ENCODE assay signal across 18 cellular contexts in genomic region chrX:21412029-21412428, GRCh38. TPM values are rescaled to one million over a fixed set of nuclear protein-coding genes. Genes with fewer than 3 reads are reported as not detected.
"Had no signal": no experiment of that assay in that cellular context is flagged by ENCODE, and none has a peak within 500 bp of the region (broad histone marks: within the 10 kb centered on the region; RNA-seq: fewer than 3 reads in every experiment).

No MANE protein-coding gene starts in this region.

- FAIRE-seq: frontal cortex, islet of Langerhans had no signal

- H3K79me2 ChIP-seq: parathyroid adenoma had no signal

- H3K27ac ChIP-seq: heart left ventricle, left ventricle myocardium inferior, parathyroid adenoma, testis, WERI-Rb-1 had no signal

- H3K9me3 ChIP-seq: heart left ventricle, testis had no signal

- H3K4me1 ChIP-seq: heart left ventricle, left ventricle myocardium inferior, parathyroid adenoma, testis had no signal

- DNase-seq: activated CD4-positive, alpha-beta T cell treated with anti-CD3 and anti-CD28 coated beads for 36 hours; activated CD8-positive, alpha-beta T cell treated with anti-CD3 and anti-CD28 coated beads, Interleukin-2, amount 10 ng/mL, durations not matched to agents 7 days and 5 days; activated naive CD4-positive, alpha-beta T cell treated with anti-CD3 and anti-CD28 coated beads for 36 hours; cerebellar nuclear complex; heart left ventricle; left ventricle myocardium inferior; mesendoderm; retina; stimulated activated CD4-positive, alpha-beta T cell treated with anti-CD3 and anti-CD28 coated beads, Interleukin-4, amount 100 ng/mL, for 1 hour; stimulated activated CD8-positive, alpha-beta memory T cell treated with anti-CD3 and anti-CD28 coated beads, Interleukin-4, amount 100 ng/mL, for 48 hours; stimulated activated naive CD8-positive, alpha-beta T cell treated with anti-CD3 and anti-CD28 coated beads, Interleukin-15, amount 100 ng/mL, for 72 hours; T-cell; testis; WERI-Rb-1 had no signal

- H3K27me3 ChIP-seq: heart left ventricle, testis had no signal

- H3K4me3 ChIP-seq: heart left ventricle, left ventricle myocardium inferior, testis had no signal

- H2AFZ ChIP-seq: parathyroid adenoma had no signal

- H3K36me3 ChIP-seq: heart left ventricle, left ventricle myocardium inferior, WERI-Rb-1 had no signal

RNA-seq across cellular contexts. Expression of gene CNKSR2, which starts 37.8 kb away (rescaled TPM):
- total RNA-seq: dermis microvascular lymphatic vessel endothelial cell had no signal
